8 cellular contexts compared by ENCODE assay signal in genomic region chrX:72245461-72246089, GRCh38. TPM values are rescaled to one million over a fixed set of nuclear protein-coding genes. Genes with fewer than 3 reads are reported as not detected.
DNase-seq lines count a peak whose midpoint lies in the region; ATAC-seq and TF ChIP-seq lines count a peak whose summit lies in the region.

No MANE protein-coding gene starts in this region.

- no peak for TF ChIP-seq POLR2A in spleen (IDR thresholded peaks at IDR 0.05)

- DNase-seq in NCI-H1417 (lab: John Stamatoyannopoulos, UW) = peak; percentile 36 to 86 (median 60)
- DNase-seq in NCI-H1417 treated with DMSO at 0.1 percent for 48 hours (lab: John Stamatoyannopoulos, UW) = no peak
- DNase-seq in KBM-7 = peak; percentile 75
- peak; percentile 70 to 86 for DNase-seq in SJCRH30
- DNase-seq in amygdala (lab: John Stamatoyannopoulos, UW) = peak in 33 of 56 donors; percentile 0 to 61 (median 11)
- DNase-seq in right atrium auricular region (ENCODE audit: low spot score) = no peak
- no peak for DNase-seq in spleen

- H3K27me3 ChIP-seq in SJCRH30 (no peaks in the 10 kb centered on the region), right atrium auricular region (no peaks in the 10 kb centered on the region), spleen (replicated peaks in 1 of 7) (no peaks in the 10 kb centered on the region)

- intact Hi-C loops in spleen (cut with DNase I; ENCODE audit: low total_unique reads) = no loop called here

- TF ChIP-seq CTCF in right atrium auricular region (IDR thresholded peaks at IDR 0.05) (peak; percentile 38 to 72), spleen (IDR thresholded peaks at IDR 0.05 in 8 of 11, conservative IDR thresholded peaks at IDR 0.05 in 3 of 11) (peak; percentile 26 to 75 (median 69))

- H3K27ac ChIP-seq in SJCRH30 (no peak overlapping the region), right atrium auricular region (no peak overlapping the region), spleen (no peak overlapping the region)

- H3K9me3 ChIP-seq in SJCRH30 (replicated peaks) = no peaks in the 10 kb centered on the region
- no peaks in the 10 kb centered on the region for H3K9me3 ChIP-seq in right atrium auricular region
- no peaks in the 10 kb centered on the region for H3K9me3 ChIP-seq in spleen

- H3K4me3 ChIP-seq in SJCRH30 = no peak overlapping the region
- no peak overlapping the region for H3K4me3 ChIP-seq in right atrium auricular region
- H3K4me3 ChIP-seq in spleen = no peak overlapping the region

- H3K36me3 ChIP-seq in SJCRH30 (no peaks in the 10 kb centered on the region), right atrium auricular region (no peaks in the 10 kb centered on the region), spleen (no peaks in the 10 kb centered on the region)

- ATAC-seq in HG03469 (IDR thresholded peaks at IDR 0.05; ENCODE audit: unreplicated experiment) = no peak

- 93 to 100% (median 98%) methylated on average over 3 of the region's 3 CpGs for WGBS in spleen, 5 donors

- in situ Hi-C loops in KBM-7 (cut with MboI; ENCODE audit: low pct_unique_long_range_greater_than_20kb, low sequenced_read_pairs) = no loop called here

- H3K4me1 ChIP-seq in SJCRH30 (no peaks in the 10 kb centered on the region), right atrium auricular region (no peaks in the 10 kb centered on the region), spleen (no peaks in the 10 kb centered on the region)

RNA-seq across cellular contexts. Expression of gene ERCC6L, which starts 6.7 kb away (rescaled TPM):
- 34.8 and 36.6 TPM in 2 replicates for total RNA-seq in SJCRH30 (2014; rRNA removed; shearing (Covaris generic))
- total RNA-seq in right atrium auricular region (under 1 TPM in 1 of 2 donors, not detected in 1; 0.15 TPM), spleen (1 to 10 TPM in 2 of 7 donors, under 1 TPM in 5; 0.39 to 1.4 (median 0.80) TPM)
- polyA plus RNA-seq in spleen = under 1 TPM; 0.30 to 0.86 (median 0.35) TPM

RNA-seq across cellular contexts. Expression of gene RPS4X, which starts 31.5 kb away (rescaled TPM):
- 2,769 and 2,773 TPM in 2 replicates for total RNA-seq in SJCRH30 (2014; rRNA removed; shearing (Covaris generic))
- total RNA-seq in right atrium auricular region = 100 to 1,000 TPM; 400 to 629 TPM
- 1,000 to 10,000 TPM in 4 of 7 donors, 100 to 1,000 TPM in 3; 624 to 1,282 (median 1,031) TPM for total RNA-seq in spleen
- 1,000 to 10,000 TPM; 1,352 to 2,922 (median 1,774) TPM for polyA plus RNA-seq in spleen

Comparison
In these comparisons a context has a peak if more than half of its experiments do, and no peak if none do; other contexts are left out.
1. DNase-seq: peak in NCI-H1417 (3 of 3), KBM-7 (single experiment), SJCRH30 (2 of 2) and amygdala (33 of 56); none in NCI-H1417 treated with DMSO at 0.1 percent for 48 hours (single experiment), right atrium auricular region (single experiment) and spleen (single experiment).
2. RNA of gene ERCC6L, which starts 6.7 kb away (total RNA-seq): 34.8 to 36.6 TPM in SJCRH30; 0.39 to 1.4 TPM in spleen and 0.15 TPM in right atrium auricular region; every median in the first group is over 10 times any median in the second.